Comparison of ENCODE assay signal across 27 cellular contexts in the genomic region with DNA sequence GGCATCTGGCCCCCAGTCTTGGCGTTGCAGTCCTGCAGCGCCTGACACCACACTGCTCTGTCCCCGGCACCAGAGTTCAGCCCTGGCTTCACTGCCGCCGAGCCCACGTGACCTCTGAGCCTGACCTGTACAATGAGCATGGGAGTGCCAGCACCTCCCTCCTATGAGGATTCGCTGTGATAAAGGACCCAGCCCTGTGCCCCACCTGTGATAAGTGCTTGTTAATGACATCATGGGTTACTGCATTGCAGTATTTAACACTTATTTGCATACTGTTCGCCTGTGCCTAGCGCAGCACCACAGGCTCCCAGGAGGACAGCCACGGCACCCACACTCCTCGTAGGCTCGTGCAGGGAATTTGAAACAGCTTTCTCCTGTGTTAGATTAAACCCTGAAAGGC.
DNase-seq lines count a peak whose midpoint lies in the region; ATAC-seq and TF ChIP-seq lines count a peak whose summit lies in the region.
"Had no signal": no experiment of that assay in that cellular context is flagged by ENCODE, and none has a peak within 500 bp of the region (broad histone marks: within the 10 kb centered on the region; RNA-seq: fewer than 3 reads in every experiment).

No MANE protein-coding gene starts in this region.

- peak overlapping the region; percentile 77 for H3K27ac Mint-ChIP-seq in type B pancreatic cell
- H3K27ac Mint-ChIP-seq: memory B cell had no signal

- H3K9me3 ChIP-seq in WERI-Rb-1 (ENCODE audit: severe bottlenecking) (no peaks in the 10 kb centered on the region), mucosa of descending colon (no peaks in the 10 kb centered on the region)
- H3K9me3 ChIP-seq: adrenal gland, psoas muscle had no signal

- H3K27me3 Mint-ChIP-seq in type B pancreatic cell: peaks cover 13% of the 10 kb centered on the region

- H3K36me3 Mint-ChIP-seq in type B pancreatic cell: no peaks in the 10 kb centered on the region
- H3K36me3 Mint-ChIP-seq: CD14-positive monocyte, memory B cell had no signal

- ATAC-seq in mucosa of descending colon: peak; percentile 98
- ATAC-seq: foreskin keratinocyte, K562, psoas muscle had no signal

- H3K36me3 ChIP-seq in WERI-Rb-1 (no peaks in the 10 kb centered on the region), mucosa of descending colon (ENCODE audit: low read depth) (no peaks in the 10 kb centered on the region)
- H3K36me3 ChIP-seq: adrenal gland had no signal

- H3K4me1 Mint-ChIP-seq in type B pancreatic cell (ENCODE audit: unreplicated experiment): peaks cover 15% of the 10 kb centered on the region
- H3K4me1 Mint-ChIP-seq: CD14-positive monocyte, memory B cell had no signal

- no peaks in the 10 kb centered on the region for H3K27me3 ChIP-seq in WERI-Rb-1 (ENCODE audit: insufficient read depth, low read depth, severe bottlenecking)
- H3K27me3 ChIP-seq: adrenal gland, foreskin keratinocyte had no signal

- no peak overlapping the region for H3K4me3 Mint-ChIP-seq in type B pancreatic cell
- H3K4me3 Mint-ChIP-seq: CD14-positive monocyte, memory B cell, nephron had no signal

- H3K4me1 ChIP-seq in mucosa of descending colon (ENCODE audit: low read depth): peaks cover 6% of the 10 kb centered on the region
- H3K4me1 ChIP-seq: foreskin keratinocyte, psoas muscle had no signal

- H3K9me3 Mint-ChIP-seq in type B pancreatic cell: no peaks in the 10 kb centered on the region
- H3K9me3 Mint-ChIP-seq: nephron had no signal

- peak; percentile 2 to 7 for DNase-seq in SHP77 (lab: John Stamatoyannopoulos, UW)
- DNase-seq in SHP77 treated with DMSO at 0.1 percent for 48 hours (lab: John Stamatoyannopoulos, UW): no peak
- DNase-seq in WERI-Rb-1: no peak
- peak; percentile 79 to 87 (median 80) for DNase-seq in mucosa of descending colon
- DNase-seq in type B pancreatic cell (ENCODE audit: extremely low spot score, unreplicated experiment): no peak
- DNase-seq in RPMI8226: no peak
- no peak for DNase-seq in cortex of kidney (lab: John Stamatoyannopoulos, UW)
- no peak for DNase-seq in H4 (ENCODE audit: low spot score)
- DNase-seq: activated CD8-positive, alpha-beta memory T cell treated with anti-CD3 and anti-CD28 coated beads, Interleukin-2, amount 50 U/mL, for 48 hours; activated gamma-delta T cell; dermis blood vessel endothelial cell; DMS 273 treated with DMSO at 0.1 percent for 48 hours; foreskin keratinocyte; GDM1; hypothalamus; MV-4-11; NCI-H2171 treated with DMSO at 0.1 percent for 48 hours; psoas muscle; stimulated activated CD4-positive, alpha-beta T cell treated with anti-CD3 and anti-CD28 coated beads, Interleukin-4, amount 100 ng/mL, for 4 hours; SW 1271 had no signal

- peak overlapping the region; percentile 47 for H3K27ac ChIP-seq in WERI-Rb-1
- H3K27ac ChIP-seq: adrenal gland, epithelial cell of prostate, foreskin keratinocyte, psoas muscle had no signal

- H3K4me3 ChIP-seq in WERI-Rb-1 (ENCODE audit: low read depth, low read length) (no peak overlapping the region), mucosa of descending colon (no peak overlapping the region)
- H3K4me3 ChIP-seq: adrenal gland, K562, psoas muscle, smooth muscle cell had no signal

- TF ChIP-seq CTCF in WERI-Rb-1 (IDR thresholded peaks at IDR 0.05; ENCODE audit: low read depth, low read length): no peak
- TF ChIP-seq CTCF in mucosa of descending colon (IDR thresholded peaks at IDR 0.05): no peak
- TF ChIP-seq CTCF in type B pancreatic cell (conservative IDR thresholded peaks at IDR 0.05): no peak

- intact Hi-C loops in mucosa of descending colon (cut with DNase I, micrococcal nuclease): no loop called here

Comparison
In these comparisons a context has a peak if more than half of its experiments do, and no peak if none do; other contexts are left out.
1. DNase-seq: peak in SHP77 (2 of 2) and mucosa of descending colon (3 of 3); none in SHP77 treated with DMSO at 0.1 percent for 48 hours (single experiment), WERI-Rb-1 (single experiment), type B pancreatic cell (single experiment), RPMI8226 (single experiment), cortex of kidney (single experiment) and H4 (single experiment).